Comparison of ENCODE assay signal across 12 cellular contexts in genomic region chr11:65851811-65852507, GRCh38. TPM values are rescaled to one million over a fixed set of nuclear protein-coding genes. Genes with fewer than 3 reads are reported as not detected.
DNase-seq lines count a peak whose midpoint lies in the region; ATAC-seq and TF ChIP-seq lines count a peak whose summit lies in the region.
"Had no signal": no experiment of that assay in that cellular context is flagged by ENCODE, and none has a peak within 500 bp of the region (broad histone marks: within the 10 kb centered on the region; RNA-seq: fewer than 3 reads in every experiment).

No MANE protein-coding gene starts in this region.

- H3K36me3 Mint-ChIP-seq in MCF 10A (ENCODE audit: insufficient read depth, unreplicated experiment) (peaks cover 48% of the 10 kb centered on the region), endothelial cell (ENCODE audit: low read depth, unreplicated experiment) (peaks cover 47% of the 10 kb centered on the region)
- peaks cover 56% of the 10 kb centered on the region for H3K36me3 Mint-ChIP-seq in CD4-positive, alpha-beta T cell (ENCODE audit: low read depth)

- CTCF ChIA-PET in MCF 10A (lab: Yijun Ruan, JAX), result interaction anchor here (0.7 to 2.3 kb wide), 10 partner anchors 9 to 141 kb away, joined by 3 to 7 read pairs (median 4); no protein-coding TSS in a partner anchor
- CTCF ChIA-PET in CD4-positive, alpha-beta T cell (lab: Charles Lee), result interaction anchor here (1.1 kb wide), 1 partner anchor 38 kb away, joined by 3 read pairs; no protein-coding TSS in a partner anchor

- H3K4me1 Mint-ChIP-seq in MCF 10A (ENCODE audit: insufficient read depth, unreplicated experiment) (peaks cover 9% of the 10 kb centered on the region), endothelial cell (ENCODE audit: unreplicated experiment) (peaks cover 31% of the 10 kb centered on the region)
- H3K4me1 Mint-ChIP-seq in CD4-positive, alpha-beta T cell (ENCODE audit: low read depth), result peaks cover 26% of the 10 kb centered on the region

- ATAC-seq in gastrocnemius medialis, result no peak
- no peak for ATAC-seq in CD4-positive, alpha-beta T cell (ENCODE audit: poor library complexity)

- no TSS peak for BruUV-seq in MCF 10A (replicated peaks; lab: Mats Ljungman, UMichigan)

- H4K20me1 ChIP-seq in smooth muscle cell (ENCODE audit: low read depth), result peaks cover 64% of the 10 kb centered on the region

- no peak overlapping the region for H3K4me2 ChIP-seq in smooth muscle cell

- TF ChIP-seq POLR2A in breast epithelium (IDR thresholded peaks at IDR 0.05) (no peak), transverse colon (IDR thresholded peaks at IDR 0.05) (no peak), gastrocnemius medialis (IDR thresholded peaks at IDR 0.05) (no peak)

- H3K9me3 Mint-ChIP-seq in MCF 10A (ENCODE audit: unreplicated experiment), result no peaks in the 10 kb centered on the region
- H3K9me3 Mint-ChIP-seq in endothelial cell (ENCODE audit: unreplicated experiment), result no peaks in the 10 kb centered on the region
- no peaks in the 10 kb centered on the region for H3K9me3 Mint-ChIP-seq in CD4-positive, alpha-beta T cell
- H3K9me3 Mint-ChIP-seq: naive B cell had no signal

- H3K36me3 ChIP-seq in breast epithelium (no peaks in the 10 kb centered on the region), transverse colon (peaks cover 2 to 28% (median 14%) of the 10 kb centered on the region in 4 donors), smooth muscle cell (ENCODE audit: low read depth) (peaks cover 10% of the 10 kb centered on the region), gastrocnemius medialis (peaks cover 0 to 48% of the 10 kb centered on the region in 2 donors)

- H3F3A ChIP-seq in smooth muscle cell (ENCODE audit: low read depth), result peaks cover 30% of the 10 kb centered on the region

- H3K4me3 Mint-ChIP-seq in MCF 10A (ENCODE audit: unreplicated experiment) (no peak overlapping the region), endothelial cell (ENCODE audit: unreplicated experiment) (peak overlapping the region; percentile 85)
- no peak overlapping the region for H3K4me3 Mint-ChIP-seq in CD4-positive, alpha-beta T cell
- H3K4me3 Mint-ChIP-seq: activated T-helper 1 cell treated with anti-CD3 and anti-CD28 coated beads, Interleukin-12 subunit alpha, Interleukin-12 subunit beta, Interleukin-2, Interleukin-4 antibody, amounts not matched to agents 30 ng/mL and 10 ng/mL and 1 ng/mL, durations not matched to agents 14 hours and 24 hours and 36 hours had no signal

- H3K27me3 Mint-ChIP-seq in MCF 10A (ENCODE audit: insufficient read depth, unreplicated experiment) (no peaks in the 10 kb centered on the region), endothelial cell (ENCODE audit: unreplicated experiment) (peaks cover 49% of the 10 kb centered on the region)
- no peaks in the 10 kb centered on the region for H3K27me3 Mint-ChIP-seq in CD4-positive, alpha-beta T cell
- H3K27me3 Mint-ChIP-seq: naive B cell had no signal

- H3K27ac ChIP-seq in breast epithelium, result no peak overlapping the region
- H3K27ac ChIP-seq in transverse colon, result peak overlapping the region; percentile 86 to 100 (median 100)
- no peak overlapping the region for H3K27ac ChIP-seq in smooth muscle cell (ENCODE audit: low read depth)
- H3K27ac ChIP-seq in gastrocnemius medialis, result no peak overlapping the region
- H3K27ac ChIP-seq in CD4-positive, alpha-beta T cell (ENCODE audit: low read depth, low read length), result no peak overlapping the region

- no peak overlapping the region for H3K9ac ChIP-seq in smooth muscle cell (ENCODE audit: low read depth)

- in situ Hi-C loops in transverse colon (cut with MboI; ENCODE audit: low pct_ligation_motif_present in 1 of 4, low pct_unique_long_range_greater_than_20kb in 1 of 4, low sequenced_read_pairs in 3 of 4) (no loop called here), gastrocnemius medialis (cut with MboI; ENCODE audit: low sequenced_read_pairs in 4 of 4) (no loop called here)

- POLR2A ChIA-PET in MCF 10A (lab: Yijun Ruan, JAX), result interaction anchor here (0.6 to 1.0 kb wide), 5 partner anchors 13 to 131 kb away, joined by 3 to 4 read pairs (median 3); partner anchors contain the start of gene CCDC85B
- POLR2A ChIA-PET in CD4-positive, alpha-beta T cell (lab: Charles Lee), result interaction anchor here (1.7 to 2.8 kb wide), 3 partner anchors 8 to 36 kb away, joined by 4 to 9 read pairs (median 9); partner anchors contain the start of genes FIBP and MUS81

- TF ChIP-seq CTCF in MCF 10A (IDR thresholded peaks at IDR 0.05; ENCODE audit: unreplicated experiment) (no peak), breast epithelium (IDR thresholded peaks at IDR 0.05) (no peak), endothelial cell (IDR thresholded peaks at IDR 0.05; ENCODE audit: unreplicated experiment) (no peak), transverse colon (IDR thresholded peaks at IDR 0.05) (no peak), smooth muscle cell (IDR thresholded peaks at IDR 0.05; ENCODE audit: borderline replicate concordance, insufficient read depth, poor library complexity, severe bottlenecking) (no peak), gastrocnemius medialis (IDR thresholded peaks at IDR 0.05 in 4 of 5, conservative IDR thresholded peaks at IDR 0.05 in 1 of 5) (no peak)
- TF ChIP-seq CTCF in CD4-positive, alpha-beta T cell (IDR thresholded peaks at IDR 0.05), result no peak

- no peak for TF ChIP-seq EP300 in transverse colon (IDR thresholded peaks at IDR 0.05; ENCODE audit: low read depth)

- intact Hi-C loops in MCF 10A (cut with micrococcal nuclease) (no loop called here), breast epithelium (cut with DNase I; ENCODE audit: low total_unique reads) (no loop called here), transverse colon (cut with DNase I; ENCODE audit: low total_unique reads) (no loop called here), gastrocnemius medialis (cut with DNase I; ENCODE audit: low total_unique reads) (no loop called here)
- intact Hi-C loops in CD4-positive, alpha-beta T cell (cut with DNase I, micrococcal nuclease), result loop anchor here in 1 of 2 experiments (10.0 kb wide), 1 partner anchor 433 kb away; the partner anchor contains the start of gene YIF1A

- peaks cover 42% of the 10 kb centered on the region for H3K79me2 ChIP-seq in smooth muscle cell (ENCODE audit: low read depth)

- H3K4me3 ChIP-seq in breast epithelium (no peak overlapping the region), transverse colon (no peak overlapping the region), smooth muscle cell (no peak overlapping the region), gastrocnemius medialis (no peak overlapping the region)

- H3K4me1 ChIP-seq in breast epithelium (peaks cover 3 to 8% of the 10 kb centered on the region in 2 donors), transverse colon (peaks cover 31 to 51% (median 46%) of the 10 kb centered on the region in 4 donors), smooth muscle cell (ENCODE audit: low read depth) (peaks cover 8% of the 10 kb centered on the region), gastrocnemius medialis (peaks cover 10 to 14% of the 10 kb centered on the region in 2 donors)
- H3K4me1 ChIP-seq: BE2C had no signal

- H3K27me3 ChIP-seq in breast epithelium (no peaks in the 10 kb centered on the region), transverse colon (no peaks in the 10 kb centered on the region), smooth muscle cell (ENCODE audit: low read depth) (no peaks in the 10 kb centered on the region), gastrocnemius medialis (no peaks in the 10 kb centered on the region)
- H3K27me3 ChIP-seq in CD4-positive, alpha-beta T cell (ENCODE audit: control insufficient read depth, insufficient read depth, low read length), result no peaks in the 10 kb centered on the region
- H3K27me3 ChIP-seq: BE2C had no signal

- H3K9me3 ChIP-seq in breast epithelium (peaks cover 0 to 8% of the 10 kb centered on the region in 2 donors), transverse colon (no peaks in the 10 kb centered on the region), smooth muscle cell (replicated peaks; ENCODE audit: low read depth) (no peaks in the 10 kb centered on the region), gastrocnemius medialis (peaks cover 0 to 4% (median 0%) of the 10 kb centered on the region in 3 donors)
- H3K9me3 ChIP-seq in CD4-positive, alpha-beta T cell (ENCODE audit: control insufficient read depth, low read length), result peaks cover 7% of the 10 kb centered on the region
- H3K9me3 ChIP-seq: BE2C had no signal

- H3K27ac Mint-ChIP-seq in MCF 10A (ENCODE audit: low read depth, unreplicated experiment) (peak overlapping the region; percentile 19), endothelial cell (ENCODE audit: unreplicated experiment) (peak overlapping the region; percentile 83)
- no peak overlapping the region for H3K27ac Mint-ChIP-seq in CD4-positive, alpha-beta T cell
- H3K27ac Mint-ChIP-seq: activated T-helper 1 cell treated with anti-CD3 and anti-CD28 coated beads, Interleukin-12 subunit alpha, Interleukin-12 subunit beta, Interleukin-2, Interleukin-4 antibody, amounts not matched to agents 30 ng/mL and 10 ng/mL and 1 ng/mL, durations not matched to agents 14 hours and 24 hours and 36 hours had no signal

- no peak overlapping the region for H2AFZ ChIP-seq in smooth muscle cell (ENCODE audit: low read depth)

- DNase-seq in MCF 10A (ENCODE audit: unreplicated experiment) (no peak), breast epithelium (ENCODE audit: low spot score in 2 of 2) (no peak), RPMI7951 (ENCODE audit: low read depth) (peak; percentile 31), endothelial cell (ENCODE audit: low spot score) (no peak), transverse colon (no peak), smooth muscle cell (lab: John Stamatoyannopoulos, UW; ENCODE audit: unreplicated experiment) (no peak), gastrocnemius medialis (no peak)
- DNase-seq in CD4-positive, alpha-beta T cell, result no peak
- DNase-seq: BE2C, naive B cell had no signal

- 80 to 100% methylated on average over 1 to 10 of the region's 10 CpGs for WGBS in transverse colon (ENCODE audit: low coverage in 1 of 2), 2 donors
- 94% methylated on average over 10 of the region's 10 CpGs for WGBS in smooth muscle cell (ENCODE audit: low lambda C conversion rate)

RNA-seq across cellular contexts. Expression of gene CFL1, which starts 6.0 kb away (rescaled TPM):
- total RNA-seq in MCF 10A (2022) (589 and 611 TPM in 2 replicates), breast epithelium (100 to 1,000 TPM; 407 to 564 (median 453) TPM), endothelial cell (ENCODE audit: unreplicated experiment) (1,740 TPM), transverse colon (1,000 to 10,000 TPM; 1,308 to 1,852 (median 1,703) TPM), smooth muscle cell (1,233 and 1,255 TPM in 2 replicates), gastrocnemius medialis (100 to 1,000 TPM; 153 to 371 (median 251) TPM)
- total RNA-seq in RPMI7951 (2014; rRNA removed; shearing (Covaris generic)), result 2,043 and 2,212 TPM in 2 replicates
- polyA plus RNA-seq in smooth muscle cell, result 3,052 and 3,080 TPM in 2 replicates
- total RNA-seq in CD4-positive, alpha-beta T cell, result 100 to 1,000 TPM; 322 to 331 TPM

RNA-seq across cellular contexts. Expression of gene MUS81, which starts 8.3 kb away (rescaled TPM):
- 59.0 and 77.6 TPM in 2 replicates for total RNA-seq in MCF 10A (2022)
- total RNA-seq in breast epithelium, result 10 to 100 TPM; 29.8 to 44.6 (median 42.9) TPM
- total RNA-seq in RPMI7951 (2014; rRNA removed; shearing (Covaris generic)), result 38.9 and 40.6 TPM in 2 replicates
- total RNA-seq in endothelial cell (ENCODE audit: unreplicated experiment), result 73.8 TPM
- 100 to 1,000 TPM in 1 of 4 donors, 10 to 100 TPM in 3; 58.3 to 191 (median 81.2) TPM for total RNA-seq in transverse colon
- total RNA-seq in smooth muscle cell, result 21.7 and 35.1 TPM in 2 replicates
- 39.6 and 61.1 TPM in 2 replicates for polyA plus RNA-seq in smooth muscle cell
- total RNA-seq in gastrocnemius medialis, result 10 to 100 TPM; 26.4 to 44.9 (median 34.8) TPM
- 10 to 100 TPM; 37.7 to 39.2 TPM for total RNA-seq in CD4-positive, alpha-beta T cell

RNA-seq across cellular contexts. Expression of gene SNX32, which starts 18.2 kb away (rescaled TPM):
- total RNA-seq in MCF 10A (2022), result not detected in 2 replicates
- total RNA-seq in breast epithelium, result 1 to 10 TPM in 1 of 3 donors, under 1 TPM in 2; 0.15 to 2.3 (median 0.48) TPM
- total RNA-seq in RPMI7951 (2014; rRNA removed; shearing (Covaris generic)), result 0.20 TPM in 1 of 2 replicates, not detected in the other
- 1.2 TPM for total RNA-seq in endothelial cell (ENCODE audit: unreplicated experiment)
- total RNA-seq in transverse colon, result 10 to 100 TPM in 1 of 4 donors, 1 to 10 TPM in 1, under 1 TPM in 1, not detected in 1; 0.60 to 10.0 (median 1.6) TPM
- total RNA-seq in smooth muscle cell, result 0.63 and 1.2 TPM in 2 replicates
- 1.1 and 3.3 TPM in 2 replicates for polyA plus RNA-seq in smooth muscle cell
- total RNA-seq in gastrocnemius medialis, result under 1 TPM in 1 of 4 donors, not detected in 3; 0.11 TPM
- total RNA-seq in CD4-positive, alpha-beta T cell, result under 1 TPM; 0.33 to 0.61 TPM

RNA-seq across cellular contexts. Expression of gene EFEMP2, which starts 20.6 kb away (rescaled TPM):
- total RNA-seq in MCF 10A (2022) (2.4 and 3.3 TPM in 2 replicates), breast epithelium (10 to 100 TPM; 34.5 to 75.0 (median 57.0) TPM), endothelial cell (ENCODE audit: unreplicated experiment) (248 TPM), transverse colon (10 to 100 TPM; 15.2 to 34.4 (median 25.1) TPM), smooth muscle cell (99.7 and 103 TPM in 2 replicates), gastrocnemius medialis (10 to 100 TPM; 20.6 to 24.1 (median 22.9) TPM)
- 5.4 and 8.4 TPM in 2 replicates for total RNA-seq in RPMI7951 (2014; rRNA removed; shearing (Covaris generic))
- polyA plus RNA-seq in smooth muscle cell, result 328 and 362 TPM in 2 replicates
- 1 to 10 TPM; 5.2 to 5.9 TPM for total RNA-seq in CD4-positive, alpha-beta T cell

RNA-seq across cellular contexts. Expression of gene CTSW, which starts 27.7 kb away (rescaled TPM):
- not detected in 2 replicates for total RNA-seq in MCF 10A (2022)
- total RNA-seq in breast epithelium, result 1 to 10 TPM; 1.6 to 4.0 (median 1.9) TPM
- 5.4 and 8.9 TPM in 2 replicates for total RNA-seq in RPMI7951 (2014; rRNA removed; shearing (Covaris generic))
- total RNA-seq in endothelial cell (ENCODE audit: unreplicated experiment), result not detected
- 1 to 10 TPM in 2 of 4 donors, not detected in 2; 1.1 to 1.8 TPM for total RNA-seq in transverse colon
- not detected in 2 replicates for total RNA-seq in smooth muscle cell
- 0.52 TPM in 1 of 2 replicates, not detected in the other for polyA plus RNA-seq in smooth muscle cell
- total RNA-seq in gastrocnemius medialis, result under 1 TPM in 3 of 4 donors, not detected in 1; 0.20 to 0.49 (median 0.32) TPM
- 10 to 100 TPM; 20.6 to 21.6 TPM for total RNA-seq in CD4-positive, alpha-beta T cell
- polyA plus RNA-seq: keratinocyte had no signal

Comparison
In these comparisons a context has a peak if more than half of its experiments do, and no peak if none do; other contexts are left out.
1. H3K27ac ChIP-seq: peak in transverse colon (4 of 4); none in breast epithelium (0 of 2), smooth muscle cell (single experiment), gastrocnemius medialis (0 of 4) and CD4-positive, alpha-beta T cell (single experiment).